In genomic region chr3:65830948-65831732, GRCh38 we compare ENCODE assay signal across 24 cellular contexts.
A peak's percentile ranks its signal among the peaks of the same experiment; 100 is the strongest.
DNase-seq lines count a peak whose midpoint lies in the region; ATAC-seq and TF ChIP-seq lines count a peak whose summit lies in the region.
"Had no signal": no experiment of that assay in that cellular context is flagged by ENCODE, and none has a peak within 500 bp of the region (broad histone marks: within the 10 kb centered on the region; RNA-seq: fewer than 3 reads in every experiment).

No MANE protein-coding gene starts in this region.

- no peaks in the 10 kb centered on the region for H3K79me2 ChIP-seq in PC-3 (ENCODE audit: low read length)
- H3K79me2 ChIP-seq in fibroblast of lung (ENCODE audit: control insufficient read depth, insufficient read depth, low read length) = no peaks in the 10 kb centered on the region
- peaks cover 58% of the 10 kb centered on the region for H3K79me2 ChIP-seq in osteoblast (ENCODE audit: insufficient read depth, low read length)

- BruUV-seq in PC-3 (replicated peaks; lab: Mats Ljungman, UMichigan) = no TSS peak

- H3K27ac Mint-ChIP-seq in T-cell (no peak overlapping the region), immature natural killer cell (no peak overlapping the region)
- H3K27ac Mint-ChIP-seq: activated CD4-positive, alpha-beta memory T cell treated with anti-CD3 and anti-CD28 coated beads, Interleukin-2, amount 10 ng/mL, durations not matched to agents 7 days and 5 days; B cell; IgD-negative memory B cell; stimulated activated naive B cell treated with anti-CD40 and anti-IgM and Interleukin-4, amounts not matched to agents 10 μg/mL and 1 μg/mL and 100 μg/mL, for 72 hours had no signal

- H3K4me3 ChIP-seq in PC-3 (ENCODE audit: low read length) (no peak overlapping the region), fibroblast of lung (replicated peaks in 1 of 4; ENCODE audit: control extremely low read depth in 1 of 4, insufficient read depth in 1 of 4, low read depth in 3 of 4, low read length in 4 of 4) (no peak overlapping the region), osteoblast (ENCODE audit: insufficient read depth, low read length) (peak overlapping the region; percentile 23)
- H3K4me3 ChIP-seq: coronary artery, GM12878, MG63, prostate gland, SK-N-MC, tibial artery had no signal

- TF ChIP-seq CTCF in PC-3 (conservative IDR thresholded peaks at IDR 0.05; ENCODE audit: low read depth, low read length) (no peak), fibroblast of lung (conservative IDR thresholded peaks at IDR 0.05 in 1 of 2, IDR thresholded peaks at IDR 0.05 in 1 of 2; ENCODE audit: low read depth in 1 of 2, low read length in 2 of 2) (no peak), osteoblast (IDR thresholded peaks at IDR 0.05; ENCODE audit: extremely low read depth, low read depth, low read length) (no peak)

- H3K27ac ChIP-seq in PC-3 (ENCODE audit: low read length) = no peak overlapping the region
- no peak overlapping the region for H3K27ac ChIP-seq in fibroblast of lung (ENCODE audit: insufficient read depth, low read length)
- H3K27ac ChIP-seq in osteoblast (ENCODE audit: low read depth, low read length) = peak overlapping the region; percentile 62
- H3K27ac ChIP-seq: coronary artery, prostate gland, RWPE1, SK-N-MC had no signal

- no peaks in the 10 kb centered on the region for H3K9me3 ChIP-seq in PC-3 (ENCODE audit: low read length)
- H3K9me3 ChIP-seq in fibroblast of lung (ENCODE audit: control insufficient read depth, insufficient read depth, low read depth, low read length) = no peaks in the 10 kb centered on the region
- H3K9me3 ChIP-seq in osteoblast (ENCODE audit: low read depth, low read length) = no peaks in the 10 kb centered on the region
- H3K9me3 ChIP-seq: MG63, prostate gland, tibial artery had no signal

- no peak overlapping the region for H3K9ac ChIP-seq in PC-3 (ENCODE audit: low read length)
- no peak overlapping the region for H3K9ac ChIP-seq in fibroblast of lung (ENCODE audit: insufficient read depth, low read length)

- ATAC-seq in PC-3 = no peak
- no peak for ATAC-seq in T-cell (replicated peaks in 1 of 4)
- ATAC-seq: stimulated activated naive B cell treated with anti-CD40 and anti-IgM and Interleukin-4, amounts not matched to agents 10 μg/mL and 1 μg/mL and 100 μg/mL, for 72 hours had no signal

- H3K4me2 ChIP-seq in PC-3 (ENCODE audit: low read length) (peak overlapping the region; percentile 22; the same call in 1 of the 2 replicates), fibroblast of lung (ENCODE audit: extremely low read depth, insufficient read depth, low read length) (peak overlapping the region; percentile 8), osteoblast (ENCODE audit: insufficient read depth, low read length) (peak overlapping the region; percentile 71)

- H3K36me3 Mint-ChIP-seq in T-cell (no peaks in the 10 kb centered on the region), immature natural killer cell (no peaks in the 10 kb centered on the region)
- H3K36me3 Mint-ChIP-seq: IgD-negative memory B cell; stimulated activated naive B cell treated with anti-CD40 and anti-IgM and Interleukin-4, amounts not matched to agents 10 μg/mL and 1 μg/mL and 100 μg/mL, for 72 hours had no signal

- H3F3A ChIP-seq in PC-3 (ENCODE audit: low read length, unreplicated experiment) = no peaks in the 10 kb centered on the region

- no peaks in the 10 kb centered on the region for H3K36me3 ChIP-seq in PC-3 (ENCODE audit: low read depth, low read length)
- H3K36me3 ChIP-seq in fibroblast of lung (ENCODE audit: control insufficient read depth, insufficient read depth, low read length) = no peaks in the 10 kb centered on the region
- no peaks in the 10 kb centered on the region for H3K36me3 ChIP-seq in osteoblast (ENCODE audit: insufficient read depth, low read length)
- H3K36me3 ChIP-seq: MG63, prostate gland, tibial artery had no signal

- DNase-seq in Ammon's horn (ENCODE audit: low spot score) (peak; percentile 76), PC-3 (no peak), fibroblast of lung (ENCODE audit: low read depth in 2 of 2) (peak in 1 of 2 donors; percentile 59), osteoblast (ENCODE audit: insufficient read length, low spot score, missing footprints) (no peak), foreskin melanocyte (no peak), T-cell (no peak), EL (no peak), immature natural killer cell (no peak)
- DNase-seq: activated CD4-positive, alpha-beta memory T cell treated with anti-CD3 and anti-CD28 coated beads, Interleukin-2, amount 10 ng/mL, durations not matched to agents 7 days and 5 days; activated CD4-positive, CD25-positive, alpha-beta regulatory T cell; activated gamma-delta T cell; NCI-H2171; NCI-H526 treated with DMSO at 0.1 percent for 48 hours; stimulated activated CD4-positive, alpha-beta T cell treated with anti-CD3 and anti-CD28 coated beads, Interleukin-2, amount 100 ng/mL, for 48 hours; stimulated activated naive B cell treated with anti-CD40 and anti-IgM and Interleukin-4, amounts not matched to agents 10 μg/mL and 1 μg/mL and 100 μg/mL, for 72 hours; tibial artery had no signal

- intact Hi-C loops in PC-3 (cut with micrococcal nuclease) = no loop called here

- H3K27me3 ChIP-seq in PC-3 (ENCODE audit: low read length) (no peaks in the 10 kb centered on the region), fibroblast of lung (ENCODE audit: control insufficient read depth, insufficient read depth, low read length) (no peaks in the 10 kb centered on the region), osteoblast (ENCODE audit: insufficient read depth, low read length) (no peaks in the 10 kb centered on the region)
- H3K27me3 ChIP-seq: MG63, tibial artery had no signal

- H3K4me3 Mint-ChIP-seq in T-cell = no peak overlapping the region
- H3K4me3 Mint-ChIP-seq in immature natural killer cell = no peak overlapping the region
- H3K4me3 Mint-ChIP-seq: activated CD4-positive, alpha-beta memory T cell treated with anti-CD3 and anti-CD28 coated beads, Interleukin-2, amount 10 ng/mL, durations not matched to agents 7 days and 5 days; B cell; IgD-negative memory B cell; stimulated activated naive B cell treated with anti-CD40 and anti-IgM and Interleukin-4, amounts not matched to agents 10 μg/mL and 1 μg/mL and 100 μg/mL, for 72 hours had no signal

- H2AFZ ChIP-seq in PC-3 (ENCODE audit: low read length) = no peak overlapping the region
- no peak overlapping the region for H2AFZ ChIP-seq in fibroblast of lung (ENCODE audit: low read length)
- H2AFZ ChIP-seq in osteoblast (ENCODE audit: low read length) = no peak overlapping the region

- POLR2A ChIA-PET in PC-3 (lab: Charles Lee; ENCODE audit: unreplicated experiment) (no interaction called here), T-cell (lab: Charles Lee) (no interaction called here)

- H3K27me3 Mint-ChIP-seq in T-cell (no peaks in the 10 kb centered on the region), immature natural killer cell (ENCODE audit: low read depth in 3 of 3) (peaks cover 0 to 2% (median 0%) of the 10 kb centered on the region in 3 donors)
- H3K27me3 Mint-ChIP-seq: activated CD4-positive, alpha-beta memory T cell treated with anti-CD3 and anti-CD28 coated beads, Interleukin-2, amount 10 ng/mL, durations not matched to agents 7 days and 5 days; B cell; IgD-negative memory B cell had no signal

- no peaks in the 10 kb centered on the region for H4K20me1 ChIP-seq in PC-3 (ENCODE audit: low read length)
- no peaks in the 10 kb centered on the region for H4K20me1 ChIP-seq in fibroblast of lung (ENCODE audit: control insufficient read depth, extremely low read depth, insufficient read depth, low read length)
- H4K20me1 ChIP-seq in osteoblast (ENCODE audit: insufficient read depth, low read length) = peaks cover 5% of the 10 kb centered on the region

- no peaks in the 10 kb centered on the region for H3K9me2 ChIP-seq in PC-3 (replicated peaks; ENCODE audit: low read length)

- H3K4me1 Mint-ChIP-seq in T-cell (no peaks in the 10 kb centered on the region), immature natural killer cell (no peaks in the 10 kb centered on the region)
- H3K4me1 Mint-ChIP-seq: activated CD4-positive, alpha-beta memory T cell treated with anti-CD3 and anti-CD28 coated beads, Interleukin-2, amount 10 ng/mL, durations not matched to agents 7 days and 5 days; B cell; IgD-negative memory B cell; stimulated activated naive B cell treated with anti-CD40 and anti-IgM and Interleukin-4, amounts not matched to agents 10 μg/mL and 1 μg/mL and 100 μg/mL, for 72 hours had no signal

- CTCF ChIA-PET in PC-3 (lab: Charles Lee) (no interaction called here), T-cell (lab: Charles Lee) (no interaction called here)

- H3K9me3 Mint-ChIP-seq in T-cell = peaks cover 0 to 6% (median 1%) of the 10 kb centered on the region in 3 donors
- peaks cover 0 to 2% (median 0%) of the 10 kb centered on the region in 6 donors for H3K9me3 Mint-ChIP-seq in immature natural killer cell
- H3K9me3 Mint-ChIP-seq: activated CD4-positive, alpha-beta memory T cell treated with anti-CD3 and anti-CD28 coated beads, Interleukin-2, amount 10 ng/mL, durations not matched to agents 7 days and 5 days had no signal

- H3K4me1 ChIP-seq in PC-3 (ENCODE audit: insufficient read depth, low read length) (peaks cover 16% of the 10 kb centered on the region; the same call in 1 of the 2 replicates), fibroblast of lung (ENCODE audit: control insufficient read depth, extremely low read depth, insufficient read depth, low read length) (peaks cover 10% of the 10 kb centered on the region), osteoblast (ENCODE audit: insufficient read depth, low read length) (peaks cover 74% of the 10 kb centered on the region)

Comparison
In these comparisons a context has a peak if more than half of its experiments do, and no peak if none do; other contexts are left out.
1. H3K4me2 ChIP-seq: peak in every context shown above with its lines; median percentile 71 in osteoblast; 22 in PC-3; 8 in fibroblast of lung.